11 cellular contexts compared by ENCODE assay signal in the genomic region with DNA sequence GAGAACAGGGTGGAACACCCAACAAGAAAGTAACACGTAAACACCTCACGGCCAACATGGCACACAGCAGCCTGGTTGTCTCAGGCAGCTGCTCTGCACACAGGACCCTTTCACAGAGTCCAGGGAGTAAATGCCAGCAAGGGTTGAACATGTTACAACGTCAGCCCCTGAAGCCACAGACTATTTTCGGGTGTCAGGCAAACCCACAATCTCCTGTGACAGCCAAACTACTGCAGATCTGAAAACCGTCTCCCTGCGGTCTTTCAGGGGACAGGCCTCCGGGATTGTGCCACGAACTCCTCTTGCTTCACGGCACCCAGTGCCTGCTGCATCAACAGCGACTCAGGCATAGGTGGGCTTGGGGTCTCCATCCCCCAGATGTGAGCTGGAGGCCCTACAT.
A peak's percentile ranks its signal among the peaks of the same experiment; 100 is the strongest.
DNase-seq lines count a peak whose midpoint lies in the region; ATAC-seq and TF ChIP-seq lines count a peak whose summit lies in the region.
"Had no signal": no experiment of that assay in that cellular context is flagged by ENCODE, and none has a peak within 500 bp of the region (broad histone marks: within the 10 kb centered on the region; RNA-seq: fewer than 3 reads in every experiment).

No MANE protein-coding gene starts in this region.

- H3K27me3 Mint-ChIP-seq in activated naive CD8-positive, alpha-beta T cell treated with anti-CD3 and anti-CD28 coated beads for 36 hours: no peaks in the 10 kb centered on the region

- TF ChIP-seq POLR2A in gastrocnemius medialis (IDR thresholded peaks at IDR 0.05): no peak

- H3K27ac Mint-ChIP-seq in activated naive CD8-positive, alpha-beta T cell treated with anti-CD3 and anti-CD28 coated beads for 36 hours: peak overlapping the region; percentile 79

- peak overlapping the region; percentile 57 for H3K4me3 Mint-ChIP-seq in activated naive CD8-positive, alpha-beta T cell treated with anti-CD3 and anti-CD28 coated beads for 36 hours

- H3K9me3 Mint-ChIP-seq in activated naive CD8-positive, alpha-beta T cell treated with anti-CD3 and anti-CD28 coated beads for 36 hours: no peaks in the 10 kb centered on the region

- H3K36me3 Mint-ChIP-seq in activated naive CD8-positive, alpha-beta T cell treated with anti-CD3 and anti-CD28 coated beads for 36 hours: peaks cover 4% of the 10 kb centered on the region

- peak; percentile 65 for ATAC-seq in stimulated activated naive CD8-positive, alpha-beta T cell treated with anti-CD3 and anti-CD28 coated beads, Interleukin-15, Interleukin-2, amounts not matched to agents 100 U/mL and 50 U/mL, for 24 hours
- ATAC-seq in HG02610 (IDR thresholded peaks at IDR 0.05; ENCODE audit: unreplicated experiment): no peak
- no peak for ATAC-seq in gastrocnemius medialis

- intact Hi-C loops in gastrocnemius medialis (cut with DNase I; ENCODE audit: low total_unique reads): loop anchor here (5.0 kb wide), 1 partner anchor 76 kb away; no protein-coding TSS in a partner anchor

- no peaks in the 10 kb centered on the region for H3K36me3 ChIP-seq in gastrocnemius medialis

- peaks cover 14 to 16% of the 10 kb centered on the region in 2 donors for H3K4me1 ChIP-seq in gastrocnemius medialis

- no peak for TF ChIP-seq CTCF in gastrocnemius medialis (IDR thresholded peaks at IDR 0.05 in 4 of 5, conservative IDR thresholded peaks at IDR 0.05 in 1 of 5)

- DNase-seq in activated naive CD4-positive, alpha-beta T cell treated with Interleukin-2 at 50 U/mL for 16 hours: peak; percentile 8
- DNase-seq in activated naive CD4-positive, alpha-beta T cell treated with anti-CD3 and anti-CD28 coated beads, Interleukin-2, amount 50 U/mL, for 16 hours: no peak
- DNase-seq in SIG-M5 (lab: John Stamatoyannopoulos, UW) (peak; percentile 89), NCI-H2171 (lab: John Stamatoyannopoulos, UW) (no peak), gastrocnemius medialis (no peak)
- peak; percentile 60 for DNase-seq in activated naive CD8-positive, alpha-beta T cell treated with anti-CD3 and anti-CD28 coated beads for 36 hours
- peak; percentile 57 for DNase-seq in stimulated activated naive CD8-positive, alpha-beta T cell treated with anti-CD3 and anti-CD28 coated beads, Interleukin-15, Interleukin-2, amounts not matched to agents 100 U/mL and 50 U/mL, for 24 hours
- DNase-seq: cerebellar nuclear complex, small intestine had no signal

- H3K4me3 ChIP-seq in gastrocnemius medialis: no peak overlapping the region
- H3K4me3 ChIP-seq: SK-N-MC had no signal

- H3K27ac ChIP-seq in gastrocnemius medialis: no peak overlapping the region
- H3K27ac ChIP-seq: SK-N-MC had no signal

- in situ Hi-C loops in gastrocnemius medialis (cut with MboI; ENCODE audit: low sequenced_read_pairs in 4 of 4): no loop called here

- H3K9me3 ChIP-seq in gastrocnemius medialis: no peaks in the 10 kb centered on the region

- no peaks in the 10 kb centered on the region for H3K27me3 ChIP-seq in gastrocnemius medialis

- peaks cover 69% of the 10 kb centered on the region for H3K4me1 Mint-ChIP-seq in activated naive CD8-positive, alpha-beta T cell treated with anti-CD3 and anti-CD28 coated beads for 36 hours

Comparison
In these comparisons a context has a peak if more than half of its experiments do, and no peak if none do; other contexts are left out.
1. DNase-seq: peak in activated naive CD4-positive, alpha-beta T cell treated with Interleukin-2 at 50 U/mL for 16 hours (single experiment), SIG-M5 (single experiment), activated naive CD8-positive, alpha-beta T cell treated with anti-CD3 and anti-CD28 coated beads for 36 hours (single experiment) and stimulated activated naive CD8-positive, alpha-beta T cell treated with anti-CD3 and anti-CD28 coated beads, Interleukin-15, Interleukin-2, amounts not matched to agents 100 U/mL and 50 U/mL, for 24 hours (single experiment); none in activated naive CD4-positive, alpha-beta T cell treated with anti-CD3 and anti-CD28 coated beads, Interleukin-2, amount 50 U/mL, for 16 hours (single experiment), NCI-H2171 (single experiment) and gastrocnemius medialis (0 of 2).